In genomic region chrX:1165535-1166196, GRCh38 we compare ENCODE assay signal across 10 cellular contexts. TPM values are rescaled to one million over a fixed set of nuclear protein-coding genes. Genes with fewer than 3 reads are reported as not detected.
DNase-seq lines count a peak whose midpoint lies in the region; ATAC-seq, FAIRE-seq and TF ChIP-seq lines count a peak whose summit lies in the region.
"Had no signal": no experiment of that assay in that cellular context is flagged by ENCODE, and none has a peak within 500 bp of the region (broad histone marks: within the 10 kb centered on the region; RNA-seq: fewer than 3 reads in every experiment).

No MANE protein-coding gene starts in this region.

- H3K4me3 Mint-ChIP-seq in activated CD4-positive, alpha-beta memory T cell treated with anti-CD3 and anti-CD28 coated beads for 36 hours = peak overlapping the region; percentile 39

- no peaks in the 10 kb centered on the region for H3K36me3 ChIP-seq in hepatocyte (replicated peaks; ENCODE audit: insufficient read depth, low read depth)
- H3K36me3 ChIP-seq: left lung had no signal

- FAIRE-seq in GM12891 (lab: Jason Lieb, UNC) = no peak

- H3K4me1 ChIP-seq in hepatocyte (ENCODE audit: insufficient read depth) = no peaks in the 10 kb centered on the region
- H3K4me1 ChIP-seq: left lung had no signal

- no peak overlapping the region for H3K27ac ChIP-seq in hepatocyte
- H3K27ac ChIP-seq: left lung, RWPE1 had no signal

- intact Hi-C loops in activated CD4-positive, alpha-beta memory T cell treated with anti-CD3 and anti-CD28 coated beads for 36 hours (cut with micrococcal nuclease) = loop anchor here (10.0 kb wide), 2 partner anchors 251 to 591 kb away; no protein-coding TSS in a partner anchor

- no peak for TF ChIP-seq POLR2A in GM12891 (IDR thresholded peaks at IDR 0.05; ENCODE audit: low read depth, low read length)

- no peaks in the 10 kb centered on the region for H3K9me2 ChIP-seq in hepatocyte (replicated peaks; ENCODE audit: insufficient read depth)

- H2AFZ ChIP-seq in hepatocyte = no peak overlapping the region

- H3K4me3 ChIP-seq in AG10803 (ENCODE audit: low read length) (no peak overlapping the region), hepatocyte (no peak overlapping the region)
- H3K4me3 ChIP-seq: left lung had no signal

- H3K79me2 ChIP-seq in hepatocyte = no peaks in the 10 kb centered on the region

- no peaks in the 10 kb centered on the region for H4K20me1 ChIP-seq in hepatocyte (ENCODE audit: insufficient read depth, poor library complexity, severe bottlenecking)

- H3K9me3 ChIP-seq in hepatocyte (ENCODE audit: low read depth) = no peaks in the 10 kb centered on the region
- H3K9me3 ChIP-seq: left lung had no signal

- WGBS in hepatocyte (ENCODE audit: low lambda C conversion rate, missing lambda C conversion rate) = 27% methylated on average over 12 of the region's 12 CpGs

- peak overlapping the region; percentile 33 for H3K4me2 ChIP-seq in hepatocyte

- CTCF ChIA-PET in activated CD4-positive, alpha-beta memory T cell treated with anti-CD3 and anti-CD28 coated beads for 36 hours (lab: Charles Lee) = no interaction called here

- H3K4me1 Mint-ChIP-seq in activated CD4-positive, alpha-beta memory T cell treated with anti-CD3 and anti-CD28 coated beads for 36 hours (ENCODE audit: low read depth) = peaks cover 13% of the 10 kb centered on the region

- POLR2A ChIA-PET in activated CD4-positive, alpha-beta memory T cell treated with anti-CD3 and anti-CD28 coated beads for 36 hours (lab: Charles Lee) = no interaction called here

- TF ChIP-seq CTCF in AG10803 (conservative IDR thresholded peaks at IDR 0.05; ENCODE audit: low read length) (no peak), hepatocyte (IDR thresholded peaks at IDR 0.05; ENCODE audit: poor library complexity) (no peak)

- peak; percentile 0 for DNase-seq in AG10803 (ENCODE audit: low read depth)
- DNase-seq in GM12891 (ENCODE audit: insufficient read length, low spot score) = no peak
- DNase-seq in activated CD4-positive, alpha-beta memory T cell treated with anti-CD3 and anti-CD28 coated beads for 36 hours = peak; percentile 46
- DNase-seq in hepatocyte (ENCODE audit: low spot score) = peak; percentile 45
- no peak for DNase-seq in KG1 (lab: John Stamatoyannopoulos, UW)
- DNase-seq in superior temporal gyrus (ENCODE audit: extremely low spot score) = no peak
- no peak for DNase-seq in NCI-H2107 treated with DMSO at 0.1 percent for 48 hours (lab: John Stamatoyannopoulos, UW; ENCODE audit: unreplicated experiment)

- H3K27me3 Mint-ChIP-seq in activated CD4-positive, alpha-beta memory T cell treated with anti-CD3 and anti-CD28 coated beads for 36 hours = peaks cover 8% of the 10 kb centered on the region

- no peaks in the 10 kb centered on the region for H3K9me3 Mint-ChIP-seq in activated CD4-positive, alpha-beta memory T cell treated with anti-CD3 and anti-CD28 coated beads for 36 hours

- H3K36me3 Mint-ChIP-seq in activated CD4-positive, alpha-beta memory T cell treated with anti-CD3 and anti-CD28 coated beads for 36 hours = no peaks in the 10 kb centered on the region

- no peak for ATAC-seq in GM21786 (IDR thresholded peaks at IDR 0.05; ENCODE audit: unreplicated experiment)
- ATAC-seq: left lung had no signal

- no peak overlapping the region for H3K27ac Mint-ChIP-seq in activated CD4-positive, alpha-beta memory T cell treated with anti-CD3 and anti-CD28 coated beads for 36 hours

- no peaks in the 10 kb centered on the region for H3K27me3 ChIP-seq in hepatocyte

TF ChIP-seq in GM12891, 5 proteins besides CTCF, POLR2A, EP300 and RAD21:
- TF ChIP-seq POU2F2 (IDR thresholded peaks at IDR 0.05; ENCODE audit: low read depth, low read length) (no peak), SPI1 (IDR thresholded peaks at IDR 0.05; ENCODE audit: low read depth, low read length) (0 out of 2 replicates have a peak, but pooled peaks have one; percentile 4)

RNA-seq across cellular contexts. Expression of gene CRLF2, which starts 46.8 kb away (rescaled TPM):
- polyA plus RNA-seq in GM12891 (2012; ENCODE audit: low read depth, missing spikeins) = 0.36 TPM
- total RNA-seq in activated CD4-positive, alpha-beta memory T cell treated with anti-CD3 and anti-CD28 coated beads for 36 hours = 1 to 10 TPM in 1 of 2 experiments, under 1 TPM in 1; 0.44 to 1.3 TPM
- not detected in 2 replicates for total RNA-seq in hepatocyte
- not detected in 2 replicates for polyA plus RNA-seq in hepatocyte

Comparison
In these comparisons a context has a peak if more than half of its experiments do, and no peak if none do; other contexts are left out.
1. DNase-seq: peak in AG10803 (single experiment), activated CD4-positive, alpha-beta memory T cell treated with anti-CD3 and anti-CD28 coated beads for 36 hours (single experiment) and hepatocyte (single experiment); none in GM12891 (single experiment), KG1 (single experiment), superior temporal gyrus (single experiment) and NCI-H2107 treated with DMSO at 0.1 percent for 48 hours (single experiment).